In the genomic region with DNA sequence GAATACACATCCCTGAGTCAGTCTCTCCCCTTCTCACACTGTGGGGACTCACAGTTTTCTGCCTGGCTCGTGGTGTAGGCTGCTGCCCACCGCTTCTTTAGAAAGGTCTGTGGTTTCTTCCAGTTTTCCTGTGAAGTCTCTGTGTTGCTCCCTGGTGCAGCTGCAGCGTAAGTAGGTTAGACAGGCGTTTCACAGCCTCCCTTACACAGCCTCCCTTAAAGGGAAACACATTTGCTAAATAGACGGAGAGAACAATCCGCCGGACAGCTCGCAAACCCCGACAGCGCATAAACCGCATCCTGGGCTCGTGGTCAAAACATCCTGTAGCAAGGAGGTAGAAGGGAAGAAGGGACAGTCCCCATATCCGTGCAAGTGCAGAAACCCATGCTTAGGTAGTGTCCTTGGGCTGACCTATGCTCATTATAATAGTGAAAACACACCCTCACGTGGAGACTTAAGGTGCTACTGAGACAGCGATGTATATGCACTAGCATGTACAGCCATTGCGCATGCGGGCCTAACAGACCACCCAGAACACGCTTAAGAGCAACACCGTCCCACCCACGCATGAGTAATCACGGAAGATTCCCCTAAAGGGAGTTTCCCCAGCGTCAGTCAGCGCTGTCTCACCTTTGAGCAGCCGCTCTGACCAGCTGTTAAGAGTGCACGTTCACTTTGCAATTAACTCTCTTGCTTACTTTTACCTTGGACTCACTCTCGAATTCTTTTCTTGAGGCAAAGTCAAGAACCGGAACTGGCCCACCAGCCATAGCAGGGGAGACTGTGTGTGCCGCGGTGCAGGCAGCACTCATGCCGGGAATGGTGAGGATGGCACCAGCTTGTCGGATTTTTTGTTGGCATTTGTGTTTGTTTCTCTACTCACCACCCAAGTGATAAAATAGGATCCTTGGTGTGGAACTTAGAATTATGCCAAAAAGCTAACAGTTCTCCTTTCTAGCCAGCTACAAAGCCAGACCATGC, we compare ENCODE assay signal across 8 cellular contexts.
A peak's percentile ranks its signal among the peaks of the same experiment; 100 is the strongest.
DNase-seq lines count a peak whose midpoint lies in the region; ATAC-seq and TF ChIP-seq lines count a peak whose summit lies in the region.

No MANE protein-coding gene starts in this region.

- no peak overlapping the region for H3K27ac ChIP-seq in SU-DHL-6 (ENCODE audit: low read depth, low read length)

- DNase-seq in stimulated activated CD4-positive, alpha-beta T cell treated with anti-CD3 and anti-CD28 coated beads, Interleukin-4, amount 100 ng/mL, for 4 hours = peak; percentile 72 to 95
- DNase-seq in 8988T = no peak
- no peak for DNase-seq in NCI-H146 (lab: John Stamatoyannopoulos, UW)
- DNase-seq in amygdala (lab: John Stamatoyannopoulos, UW) = no peak

- ATAC-seq in GM18867 (IDR thresholded peaks at IDR 0.05; ENCODE audit: unreplicated experiment) (peak; percentile 94), HG02943 (IDR thresholded peaks at IDR 0.05; ENCODE audit: low read depth, unreplicated experiment) (peak; percentile 89)

- H3K9me2 ChIP-seq in SU-DHL-6 (replicated peaks; ENCODE audit: insufficient read depth, low read length) = no peaks in the 10 kb centered on the region

- peak overlapping the region; percentile 95 for H3K27ac Mint-ChIP-seq in activated naive CD4-positive, alpha-beta T cell treated with anti-CD3 and anti-CD28 coated beads, Interleukin-2, amount 50 U/mL, for 24 hours

- H3K9ac ChIP-seq in SU-DHL-6 (ENCODE audit: low read length) = peak overlapping the region; percentile 13; the same call in 1 of the 2 replicates

- no peak overlapping the region for H2AFZ ChIP-seq in SU-DHL-6 (ENCODE audit: low read depth, low read length, severe bottlenecking)

- H3K9me3 Mint-ChIP-seq in activated naive CD4-positive, alpha-beta T cell treated with anti-CD3 and anti-CD28 coated beads, Interleukin-2, amount 50 U/mL, for 24 hours = peaks cover 2% of the 10 kb centered on the region

- peak overlapping the region; percentile 25 for H3K4me3 ChIP-seq in SU-DHL-6 (ENCODE audit: insufficient read depth, low read length, poor library complexity, severe bottlenecking)

- no peaks in the 10 kb centered on the region for H4K20me1 ChIP-seq in SU-DHL-6 (ENCODE audit: low read depth, low read length)

- no peak for TF ChIP-seq CTCF in SU-DHL-6 (IDR thresholded peaks at IDR 0.05; ENCODE audit: insufficient read depth, low read length, poor library complexity, severe bottlenecking)

- peak overlapping the region; percentile 85 for H3K4me3 Mint-ChIP-seq in activated naive CD4-positive, alpha-beta T cell treated with anti-CD3 and anti-CD28 coated beads, Interleukin-2, amount 50 U/mL, for 24 hours

- H3F3A ChIP-seq in SU-DHL-6 (ENCODE audit: insufficient read depth) = peaks cover 4% of the 10 kb centered on the region; the same call in 1 of the 2 replicates

- H3K79me2 ChIP-seq in SU-DHL-6 (ENCODE audit: insufficient read depth, low read length) = no peaks in the 10 kb centered on the region

- H3K36me3 Mint-ChIP-seq in activated naive CD4-positive, alpha-beta T cell treated with anti-CD3 and anti-CD28 coated beads, Interleukin-2, amount 50 U/mL, for 24 hours = peaks cover 1% of the 10 kb centered on the region

- H3K27me3 Mint-ChIP-seq in activated naive CD4-positive, alpha-beta T cell treated with anti-CD3 and anti-CD28 coated beads, Interleukin-2, amount 50 U/mL, for 24 hours = no peaks in the 10 kb centered on the region

- peaks cover 53% of the 10 kb centered on the region for H3K4me1 Mint-ChIP-seq in activated naive CD4-positive, alpha-beta T cell treated with anti-CD3 and anti-CD28 coated beads, Interleukin-2, amount 50 U/mL, for 24 hours

- no peaks in the 10 kb centered on the region for H3K36me3 ChIP-seq in SU-DHL-6 (ENCODE audit: low read length)

- H3K4me2 ChIP-seq in SU-DHL-6 (ENCODE audit: low read depth, low read length, poor library complexity, severe bottlenecking) = peak overlapping the region; percentile 49

- H3K27me3 ChIP-seq in SU-DHL-6 (ENCODE audit: low read length) = no peaks in the 10 kb centered on the region

- H3K9me3 ChIP-seq in SU-DHL-6 (ENCODE audit: insufficient read depth, low read length) = no peaks in the 10 kb centered on the region

Comparison
In these comparisons a context has a peak if more than half of its experiments do, and no peak if none do; other contexts are left out.
1. DNase-seq: peak in stimulated activated CD4-positive, alpha-beta T cell treated with anti-CD3 and anti-CD28 coated beads, Interleukin-4, amount 100 ng/mL, for 4 hours (2 of 2); none in 8988T (single experiment), NCI-H146 (single experiment) and amygdala (0 of 56).